ENCODE assay signal across 8 cellular contexts in the genomic region with DNA sequence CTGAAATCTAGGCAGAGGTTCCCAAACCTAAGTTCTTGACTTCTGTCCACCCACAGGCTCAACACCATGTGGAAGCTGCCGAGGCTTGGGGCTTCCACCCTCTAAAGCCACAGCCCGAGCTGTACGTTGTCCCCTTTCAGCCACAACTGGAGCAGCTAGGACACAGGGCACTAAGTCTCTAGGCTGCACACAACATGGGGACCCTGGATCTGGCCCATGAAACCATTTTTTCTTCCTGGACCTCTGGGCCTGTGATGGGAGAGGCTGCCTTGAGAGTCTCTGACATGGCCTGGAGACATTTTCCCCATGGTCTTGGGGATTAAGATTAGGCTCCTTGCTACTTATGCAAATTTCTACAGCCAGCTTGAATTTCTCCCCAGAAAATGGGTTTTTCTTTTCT.
"Had no signal": no experiment of that assay in that cellular context is flagged by ENCODE, and none has a peak within 500 bp of the region (broad histone marks: within the 10 kb centered on the region; RNA-seq: fewer than 3 reads in every experiment).

No MANE protein-coding gene starts in this region.

- H3K9ac ChIP-seq: KMS-11 had no signal

- H3K27ac ChIP-seq: HL-60, KMS-11 had no signal

- DNase-seq: IMR-90, Karpas-422, KBM-7, KG1 had no signal

- ATAC-seq: HepG2 had no signal

- FAIRE-seq: HepG2, HTR-8/SVneo had no signal

- H3K4me2 ChIP-seq: KMS-11 had no signal
